ENCODE assay signal across 8 cellular contexts in genomic region chr6:57317060-57317943, GRCh38. TPM values are rescaled to one million over a fixed set of nuclear protein-coding genes. Genes with fewer than 3 reads are reported as not detected.
A peak's percentile ranks its signal among the peaks of the same experiment; 100 is the strongest.
DNase-seq lines count a peak whose midpoint lies in the region; ATAC-seq and TF ChIP-seq lines count a peak whose summit lies in the region.

TSS of gene PRIM2 (plus strand) at chr6:57317630. CDS start at chr6:57318446, 816 bp downstream.

- TF ChIP-seq CTCF in OCI-LY3 (IDR thresholded peaks at IDR 0.05; ENCODE audit: low read depth, low read length), result no peak

- H3K79me2 ChIP-seq in OCI-LY3 (ENCODE audit: low read length), result peaks cover 14% of the 10 kb centered on the region

- H3K4me1 ChIP-seq in OCI-LY3 (ENCODE audit: low read length) (peaks cover 5% of the 10 kb centered on the region), mononuclear cell (ENCODE audit: insufficient read depth, low read length) (peaks cover 19% of the 10 kb centered on the region)

- DNase-seq in DMS 273 (lab: John Stamatoyannopoulos, UW; ENCODE audit: unreplicated experiment), result peak; percentile 95
- peak; percentile 80 for DNase-seq in HuH-7.5 (ENCODE audit: low spot score)
- DNase-seq in activated T-cell treated with anti-CD3 and anti-CD28 coated beads for 24 hours (ENCODE audit: low read depth), result peak; percentile 80
- peak; percentile 39 for DNase-seq in epithelial cell of prostate (ENCODE audit: low read depth, low spot score)
- peak; percentile 69 to 75 for DNase-seq in stimulated activated CD8-positive, alpha-beta memory T cell treated with anti-CD3 and anti-CD28 coated beads, Interleukin-2, amount 100 ng/mL, for 48 hours (ENCODE audit: low read depth in 2 of 2)

- H2AFZ ChIP-seq in OCI-LY3 (ENCODE audit: low read depth, low read length), result peak within 1 kb of the TSS; percentile 96

- peaks cover 36% of the 10 kb centered on the region for H3K36me3 ChIP-seq in OCI-LY3 (replicated peaks; ENCODE audit: low read depth, low read length)

- H3K27me3 ChIP-seq in OCI-LY3 (ENCODE audit: low read depth, low read length), result no peaks in the 10 kb centered on the region
- peaks cover 4% of the 10 kb centered on the region for H3K27me3 ChIP-seq in mononuclear cell (ENCODE audit: insufficient read depth, low read length)

- H3K9me3 ChIP-seq in OCI-LY3 (ENCODE audit: insufficient read depth, low read length) (no peaks in the 10 kb centered on the region), mononuclear cell (ENCODE audit: low read depth, low read length) (no peaks in the 10 kb centered on the region)

- peak within 1 kb of the TSS; percentile 84 for H3K9ac ChIP-seq in OCI-LY3 (ENCODE audit: low read length)

- H3K27ac ChIP-seq in OCI-LY3 (ENCODE audit: low read length), result peak within 1 kb of the TSS; percentile 56
- peak within 1 kb of the TSS; percentile 74 for H3K27ac ChIP-seq in epithelial cell of prostate

- ATAC-seq in GM21526 (IDR thresholded peaks at IDR 0.05; ENCODE audit: low FRiP score, unreplicated experiment), result peak; percentile 89

- peak within 1 kb of the TSS; percentile 88 for H3K4me3 ChIP-seq in OCI-LY3 (ENCODE audit: low read length)
- peak within 1 kb of the TSS; percentile 71 for H3K4me3 ChIP-seq in mononuclear cell (ENCODE audit: low read length)

- H4K20me1 ChIP-seq in OCI-LY3 (ENCODE audit: insufficient read depth, low read length), result no peaks in the 10 kb centered on the region

- peak within 1 kb of the TSS; percentile 71 for H3K4me2 ChIP-seq in OCI-LY3 (ENCODE audit: low read length)

RNA-seq across cellular contexts. Expression of gene PRIM2, which starts in this region (rescaled TPM):
- 11.3 TPM for total RNA-seq in mononuclear cell

Comparison
In these comparisons a context has a peak if more than half of its experiments do, and no peak if none do; other contexts are left out.
1. Peak in every context shown above with its lines: DNase-seq, ATAC-seq, H3K4me3 ChIP-seq and H3K27ac ChIP-seq.
2. DNase-seq: peak in every context shown above with its lines; median percentile 95 in DMS 273; 80 in HuH-7.5; 80 in activated T-cell treated with anti-CD3 and anti-CD28 coated beads for 24 hours; 72 in stimulated activated CD8-positive, alpha-beta memory T cell treated with anti-CD3 and anti-CD28 coated beads, Interleukin-2, amount 100 ng/mL, for 48 hours; 39 in epithelial cell of prostate.